1 cellular context compared by ENCODE assay signal in genomic region chr17:60142872-60143499, GRCh38.
TF ChIP-seq lines count a peak whose summit lies in the region.

No MANE protein-coding gene starts in this region.

TF ChIP-seq in H1, 55 proteins besides CTCF, POLR2A, EP300 and RAD21:
- TF ChIP-seq TBP (IDR thresholded peaks at IDR 0.05; ENCODE audit: low read depth, low read length) (0 out of 2 replicates have a peak, but pooled peaks have one; percentile 13), GABPA (IDR thresholded peaks at IDR 0.05; ENCODE audit: borderline replicate concordance, insufficient read depth, low read length) (0 out of 2 replicates have a peak, but pooled peaks have one; percentile 33), TEAD4 (IDR thresholded peaks at IDR 0.05; ENCODE audit: low read depth, low read length) (no peak), SAP30 (IDR thresholded peaks at IDR 0.05; ENCODE audit: insufficient read depth, insufficient replicate concordance, low read length) (peak; percentile 18)
